Comparison of ENCODE assay signal across 1 cellular context in genomic region chr4:119139822-119140252, GRCh38.
TF ChIP-seq lines count a peak whose summit lies in the region.

No MANE protein-coding gene starts in this region.

TF ChIP-seq in HepG2, 621 proteins besides CTCF, POLR2A, EP300 and RAD21 (continued from another document):
- TF ChIP-seq ZHX2 (IDR thresholded peaks at IDR 0.05; ENCODE audit: low read depth) (no peak), ZHX2 (CRISPR knock-in tag; IDR thresholded peaks at IDR 0.05; ENCODE audit: borderline replicate concordance) (no peak), ZNF547 (CRISPR knock-in tag; IDR thresholded peaks at IDR 0.05) (no peak), SOX13 (IDR thresholded peaks at IDR 0.05) (no peak), SOX13 (CRISPR knock-in tag; conservative IDR thresholded peaks at IDR 0.05 in 1 of 2, IDR thresholded peaks at IDR 0.05 in 1 of 2) (peak in 1 of 2 experiments; percentile 16; a peak in 1 of 4 replicates), ZNF383 (CRISPR knock-in tag; IDR thresholded peaks at IDR 0.05; ENCODE audit: borderline replicate concordance) (no peak), FOXA3 (CRISPR knock-in tag; IDR thresholded peaks at IDR 0.05) (0 out of 2 replicates have a peak, but pooled peaks have one; percentile 11), ZNF501 (CRISPR knock-in tag; IDR thresholded peaks at IDR 0.05) (no peak), ARNT (IDR thresholded peaks at IDR 0.05) (no peak), ARID5B (CRISPR knock-in tag; IDR thresholded peaks at IDR 0.05) (peak; percentile 40; the same call in 1 of the 2 replicates), MAFK (conservative IDR thresholded peaks at IDR 0.05 in 1 of 2, IDR thresholded peaks at IDR 0.05 in 1 of 2; ENCODE audit: low read length in 2 of 2) (peak in 1 of 2 experiments; percentile 67; a peak in 3 of 4 replicates), GATAD2A (CRISPR knock-in tag; IDR thresholded peaks at IDR 0.05) (0 out of 2 replicates have a peak, but pooled peaks have one; percentile 33), ZNF343 (CRISPR knock-in tag; IDR thresholded peaks at IDR 0.05) (no peak), TCF7 (IDR thresholded peaks at IDR 0.05; ENCODE audit: low read depth) (0 out of 2 replicates have a peak, but pooled peaks have one; percentile 11), MAFF (IDR thresholded peaks at IDR 0.05; ENCODE audit: low read depth, low read length) (peak; percentile 53; the same call in 1 of the 2 replicates), PHF20 (CRISPR knock-in tag; IDR thresholded peaks at IDR 0.05) (no peak), NCOR1 (IDR thresholded peaks at IDR 0.05; ENCODE audit: borderline replicate concordance, low read length) (peak; percentile 28; the same call in 1 of the 2 replicates), ZNF777 (CRISPR knock-in tag; IDR thresholded peaks at IDR 0.05) (no peak), NCOA1 (CRISPR knock-in tag; IDR thresholded peaks at IDR 0.05) (no peak)
